8 cellular contexts compared by ENCODE assay signal in the genomic region with DNA sequence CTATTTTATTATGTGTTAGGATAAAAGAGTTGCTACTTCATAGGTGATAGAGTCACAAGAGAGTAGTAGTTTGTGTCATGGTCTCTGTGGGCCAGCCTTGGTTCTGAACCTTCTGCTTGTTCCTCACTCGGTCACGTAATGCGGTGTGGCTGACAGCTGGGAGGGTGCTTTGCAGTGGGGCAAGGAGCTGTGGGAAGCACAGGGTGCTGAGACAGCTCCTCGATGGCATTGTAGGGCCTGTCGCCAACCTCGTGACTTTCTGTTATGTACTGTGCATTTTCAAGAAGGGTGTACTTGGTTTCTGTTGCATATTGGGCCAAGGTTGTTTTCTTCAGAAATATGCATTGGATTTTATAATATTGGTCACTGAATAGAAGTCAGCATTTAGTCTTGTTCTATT.
"Had no signal": no experiment of that assay in that cellular context is flagged by ENCODE, and none has a peak within 500 bp of the region (broad histone marks: within the 10 kb centered on the region; RNA-seq: fewer than 3 reads in every experiment).

No MANE protein-coding gene starts in this region.

- ATAC-seq: GM23338 had no signal

- H3K27ac Mint-ChIP-seq: GM23338, H9, IgD-negative memory B cell had no signal

- H3K4me3 Mint-ChIP-seq: GM23338, H9, IgD-negative memory B cell had no signal

- H3K4me2 ChIP-seq: GM23338 had no signal

- H3K4me1 Mint-ChIP-seq: GM23338, H9, IgD-negative memory B cell had no signal

- H3K36me3 Mint-ChIP-seq: IgD-negative memory B cell had no signal

- FAIRE-seq: H1, H54, HTR-8/SVneo had no signal

- H3K9me3 Mint-ChIP-seq: GM23338, H9 had no signal

- DNase-seq: H9, HCEC 1CT, KBM-7 had no signal

- H2AFZ ChIP-seq: GM23338 had no signal

- H3K4me3 ChIP-seq: GM23338 had no signal
